8 cellular contexts compared by ENCODE assay signal in genomic region chr5:96692436-96692835, GRCh38. TPM values are rescaled to one million over a fixed set of nuclear protein-coding genes. Genes with fewer than 3 reads are reported as not detected.
DNase-seq lines count a peak whose midpoint lies in the region; ATAC-seq and TF ChIP-seq lines count a peak whose summit lies in the region.

No MANE protein-coding gene starts in this region.

- ATAC-seq in omental fat pad (ENCODE audit: low FRiP score), result peak; percentile 45
- no peak for ATAC-seq in GM18907 (IDR thresholded peaks at IDR 0.05; ENCODE audit: unreplicated experiment)

- DNase-seq in EL (peak; percentile 46), NCI-H226 (peak; percentile 9), erythroblast (lab: John Stamatoyannopoulos, UW) (peak; percentile 33 to 73), omental fat pad (ENCODE audit: low spot score) (no peak), ecto neural progenitor cell (ENCODE audit: low spot score) (no peak), NCI-H1930 (lab: John Stamatoyannopoulos, UW) (no peak), NCI-H2081 treated with DMSO at 0.1 percent for 48 hours (lab: John Stamatoyannopoulos, UW) (no peak)

- TF ChIP-seq CTCF in omental fat pad (IDR thresholded peaks at IDR 0.05), result no peak

- TF ChIP-seq POLR2A in erythroblast (IDR thresholded peaks at IDR 0.05; ENCODE audit: low read length), result no peak

RNA-seq across cellular contexts. Expression of gene CAST, which starts 30.3 kb away (rescaled TPM):
- total RNA-seq in omental fat pad, result 100 to 1,000 TPM; 224 to 362 (median 285) TPM

Comparison
In these comparisons a context has a peak if more than half of its experiments do, and no peak if none do; other contexts are left out.
1. DNase-seq: peak in EL (single experiment), NCI-H226 (single experiment) and erythroblast (2 of 2); none in omental fat pad (single experiment), ecto neural progenitor cell (single experiment), NCI-H1930 (0 of 2) and NCI-H2081 treated with DMSO at 0.1 percent for 48 hours (single experiment).